7 cellular contexts compared by ENCODE assay signal in genomic region chr18:48139427-48140347, GRCh38.
DNase-seq lines count a peak whose midpoint lies in the region; ATAC-seq and TF ChIP-seq lines count a peak whose summit lies in the region.

No MANE protein-coding gene starts in this region.

- peak; percentile 28 for DNase-seq in NCI-H187 treated with DMSO at 0.1 percent for 48 hours (lab: John Stamatoyannopoulos, UW)
- DNase-seq in medulla oblongata (ENCODE audit: extremely low spot score) = peak; percentile 37
- DNase-seq in ureter (ENCODE audit: low spot score) = peak; percentile 86
- DNase-seq in stimulated activated CD4-positive, alpha-beta T cell treated with anti-CD3 and anti-CD28 coated beads, Interleukin-2, amount 100 ng/mL, for 48 hours = no peak
- no peak for DNase-seq in dermis blood vessel endothelial cell
- no peak for DNase-seq in Ammon's horn (ENCODE audit: low spot score)

- ATAC-seq in SK-N-SH treated with all-trans-retinoic acid at 6 μM for 48 hours = peak; percentile 43; the same call in 1 of the 3 replicates

TF ChIP-seq in SK-N-SH treated with all-trans-retinoic acid at 6 μM for 48 hours, 23 proteins besides CTCF, POLR2A, EP300 and RAD21:
- TF ChIP-seq ZFP3 (CRISPR knock-in tag; IDR thresholded peaks at IDR 0.05) (no peak), CSDC2 (CRISPR knock-in tag; IDR thresholded peaks at IDR 0.05) (no peak), RARB (CRISPR knock-in tag; IDR thresholded peaks at IDR 0.05) (no peak), SNAI2 (CRISPR knock-in tag; IDR thresholded peaks at IDR 0.05) (no peak), TOX (CRISPR knock-in tag; IDR thresholded peaks at IDR 0.05; ENCODE audit: borderline replicate concordance) (no peak), ZNF70 (CRISPR knock-in tag; IDR thresholded peaks at IDR 0.05) (no peak), PATZ1 (CRISPR knock-in tag; IDR thresholded peaks at IDR 0.05; ENCODE audit: borderline replicate concordance) (no peak)

Comparison
In these comparisons a context has a peak if more than half of its experiments do, and no peak if none do; other contexts are left out.
1. DNase-seq: peak in NCI-H187 treated with DMSO at 0.1 percent for 48 hours (single experiment), medulla oblongata (single experiment) and ureter (single experiment); none in stimulated activated CD4-positive, alpha-beta T cell treated with anti-CD3 and anti-CD28 coated beads, Interleukin-2, amount 100 ng/mL, for 48 hours (0 of 2), dermis blood vessel endothelial cell (single experiment) and Ammon's horn (single experiment).